In the genomic region with DNA sequence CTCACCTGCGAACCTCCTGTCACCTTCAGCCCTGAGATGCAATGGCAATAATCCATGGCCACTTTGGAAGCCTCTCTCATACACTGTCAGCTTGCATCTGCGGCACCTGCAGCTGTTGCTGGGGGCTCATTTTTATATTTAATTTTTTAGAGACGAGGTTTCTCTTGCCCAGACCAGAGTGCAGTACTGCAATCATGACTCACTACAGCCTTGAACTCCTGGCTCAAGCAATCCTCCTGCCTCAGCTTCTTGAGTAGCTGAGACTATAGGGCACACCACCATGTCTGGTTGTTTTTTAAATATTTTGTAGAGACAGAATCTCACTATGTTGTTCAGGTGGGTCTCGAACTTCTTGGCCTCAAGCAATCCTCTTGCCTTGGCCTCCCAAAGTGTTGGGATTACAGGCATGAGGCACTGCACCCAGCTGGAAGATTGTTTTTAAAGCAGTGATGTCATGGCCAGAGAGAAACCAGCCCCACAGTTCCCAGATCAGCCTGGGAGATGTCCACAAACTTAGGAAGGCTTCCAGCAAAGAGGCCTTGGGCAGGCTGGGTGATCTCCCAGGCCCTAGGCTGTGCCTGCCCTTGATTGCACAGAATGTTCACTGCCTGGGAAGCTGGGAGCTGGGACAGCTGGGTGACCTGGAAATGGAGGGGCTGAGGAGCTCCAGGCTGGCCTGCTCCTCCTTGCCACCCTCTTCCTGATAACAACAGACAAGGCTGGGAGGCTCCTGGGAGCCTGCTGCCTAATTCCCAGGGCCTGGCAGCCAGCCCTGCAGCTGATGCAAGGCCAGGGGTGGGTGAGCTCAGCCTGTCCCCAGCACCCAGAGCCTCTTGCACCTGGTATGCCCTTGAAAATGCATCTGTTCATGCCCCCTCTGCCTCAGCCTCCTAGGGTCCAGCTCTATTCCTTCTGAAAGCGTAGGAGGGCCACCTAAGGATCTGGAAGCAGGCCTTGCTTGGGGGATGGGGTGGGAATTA, we compare ENCODE assay signal across 10 cellular contexts. TPM values are rescaled to one million over a fixed set of nuclear protein-coding genes. Genes with fewer than 3 reads are reported as not detected.
DNase-seq lines count a peak whose midpoint lies in the region; ATAC-seq and TF ChIP-seq lines count a peak whose summit lies in the region.
"Had no signal": no experiment of that assay in that cellular context is flagged by ENCODE, and none has a peak within 500 bp of the region (broad histone marks: within the 10 kb centered on the region; RNA-seq: fewer than 3 reads in every experiment).

No MANE protein-coding gene starts in this region.

- no peak overlapping the region for H3K4me3 ChIP-seq in heart left ventricle

- no peak for TF ChIP-seq POLR2A in heart left ventricle (IDR thresholded peaks at IDR 0.05)

- H3K9me3 Mint-ChIP-seq in stimulated activated naive B cell treated with anti-CD40 and anti-IgM and Interleukin-4, amounts not matched to agents 10 μg/mL and 1 μg/mL and 100 μg/mL, for 72 hours = no peaks in the 10 kb centered on the region
- H3K9me3 Mint-ChIP-seq in activated CD8-positive, alpha-beta memory T cell treated with anti-CD3 and anti-CD28 coated beads, Interleukin-2, amount 10 ng/mL, durations not matched to agents 7 days and 5 days (ENCODE audit: low read depth) = no peaks in the 10 kb centered on the region
- H3K9me3 Mint-ChIP-seq: neural crest cell had no signal

- H3K36me3 Mint-ChIP-seq in stimulated activated naive B cell treated with anti-CD40 and anti-IgM and Interleukin-4, amounts not matched to agents 10 μg/mL and 1 μg/mL and 100 μg/mL, for 72 hours = no peaks in the 10 kb centered on the region
- no peaks in the 10 kb centered on the region for H3K36me3 Mint-ChIP-seq in activated CD8-positive, alpha-beta memory T cell treated with anti-CD3 and anti-CD28 coated beads, Interleukin-2, amount 10 ng/mL, durations not matched to agents 7 days and 5 days

- no peaks in the 10 kb centered on the region for H3K36me3 ChIP-seq in heart left ventricle

- H3K27ac ChIP-seq in RWPE1 (peak overlapping the region; percentile 93), heart left ventricle (peak overlapping the region; percentile 14 to 83 (median 70))

- H3K9me3 ChIP-seq in heart left ventricle = no peaks in the 10 kb centered on the region

- no peak overlapping the region for H3K4me3 Mint-ChIP-seq in stimulated activated naive B cell treated with anti-CD40 and anti-IgM and Interleukin-4, amounts not matched to agents 10 μg/mL and 1 μg/mL and 100 μg/mL, for 72 hours
- no peak overlapping the region for H3K4me3 Mint-ChIP-seq in activated CD8-positive, alpha-beta memory T cell treated with anti-CD3 and anti-CD28 coated beads, Interleukin-2, amount 10 ng/mL, durations not matched to agents 7 days and 5 days
- H3K4me3 Mint-ChIP-seq: neural crest cell had no signal

- WGBS in heart left ventricle, 4 donors = 90 to 95% (median 91%) methylated on average over 5 of the region's 5 CpGs

- CTCF ChIA-PET in RWPE1 (lab: Yijun Ruan, JAX) = no interaction called here
- CTCF ChIA-PET in activated CD8-positive, alpha-beta memory T cell treated with anti-CD3 and anti-CD28 coated beads, Interleukin-2, amount 10 ng/mL, durations not matched to agents 7 days and 5 days (lab: Charles Lee) = no interaction called here

- H3K27me3 Mint-ChIP-seq in stimulated activated naive B cell treated with anti-CD40 and anti-IgM and Interleukin-4, amounts not matched to agents 10 μg/mL and 1 μg/mL and 100 μg/mL, for 72 hours = no peaks in the 10 kb centered on the region
- no peaks in the 10 kb centered on the region for H3K27me3 Mint-ChIP-seq in activated CD8-positive, alpha-beta memory T cell treated with anti-CD3 and anti-CD28 coated beads, Interleukin-2, amount 10 ng/mL, durations not matched to agents 7 days and 5 days

- DNase-seq in ELR (ENCODE audit: low read depth) (peak; percentile 33), RWPE1 (ENCODE audit: low spot score) (peak; percentile 46), heart left ventricle (peak in 2 of 5 donors; percentile 62 to 76), cerebellar nuclear complex (lab: John Stamatoyannopoulos, UW) (no peak)
- DNase-seq in stimulated activated naive B cell treated with anti-CD40 and anti-IgM and Interleukin-4, amounts not matched to agents 10 μg/mL and 1 μg/mL and 100 μg/mL, for 72 hours = no peak
- no peak for DNase-seq in activated CD8-positive, alpha-beta memory T cell treated with anti-CD3 and anti-CD28 coated beads, Interleukin-2, amount 10 ng/mL, durations not matched to agents 7 days and 5 days
- DNase-seq: NCI-H146 had no signal

- POLR2A ChIA-PET in RWPE1 (lab: Yijun Ruan, JAX; ENCODE audit: low non-redundant PET) = interaction anchor here (1.4 kb wide), 1 partner anchor 93 kb away, joined by 5 read pairs; a partner anchor contains a TSS

- TF ChIP-seq CTCF in RWPE1 (conservative IDR thresholded peaks at IDR 0.05; ENCODE audit: low read depth) (no peak), heart left ventricle (IDR thresholded peaks at IDR 0.05) (no peak)

- ATAC-seq in heart left ventricle (peak; percentile 48 to 84 (median 76)), GM21529 (IDR thresholded peaks at IDR 0.05; ENCODE audit: unreplicated experiment) (no peak), HG03457 (IDR thresholded peaks at IDR 0.05; ENCODE audit: unreplicated experiment) (no peak)
- no peak for ATAC-seq in stimulated activated naive B cell treated with anti-CD40 and anti-IgM and Interleukin-4, amounts not matched to agents 10 μg/mL and 1 μg/mL and 100 μg/mL, for 72 hours (replicated peaks)
- ATAC-seq in activated CD8-positive, alpha-beta memory T cell treated with anti-CD3 and anti-CD28 coated beads, Interleukin-2, amount 10 ng/mL, durations not matched to agents 7 days and 5 days = no peak

- intact Hi-C loops in heart left ventricle (cut with DNase I) = loop anchor here in 2 of 10 donors (5.0 to 10.0 kb wide), 2 partner anchors 49 to 77 kb away; no protein-coding TSS in a partner anchor

- no peaks in the 10 kb centered on the region for H3K27me3 ChIP-seq in heart left ventricle

- H3K4me1 ChIP-seq in heart left ventricle = peaks cover 0 to 27% (median 10%) of the 10 kb centered on the region in 12 donors

- H3K4me1 Mint-ChIP-seq in stimulated activated naive B cell treated with anti-CD40 and anti-IgM and Interleukin-4, amounts not matched to agents 10 μg/mL and 1 μg/mL and 100 μg/mL, for 72 hours = no peaks in the 10 kb centered on the region
- H3K4me1 Mint-ChIP-seq in activated CD8-positive, alpha-beta memory T cell treated with anti-CD3 and anti-CD28 coated beads, Interleukin-2, amount 10 ng/mL, durations not matched to agents 7 days and 5 days = peaks cover 5% of the 10 kb centered on the region

- peak overlapping the region; percentile 20 for H3K27ac Mint-ChIP-seq in stimulated activated naive B cell treated with anti-CD40 and anti-IgM and Interleukin-4, amounts not matched to agents 10 μg/mL and 1 μg/mL and 100 μg/mL, for 72 hours
- no peak overlapping the region for H3K27ac Mint-ChIP-seq in activated CD8-positive, alpha-beta memory T cell treated with anti-CD3 and anti-CD28 coated beads, Interleukin-2, amount 10 ng/mL, durations not matched to agents 7 days and 5 days

RNA-seq across cellular contexts. Expression of a gene that starts 27.1 kb away (rescaled TPM):
- total RNA-seq in heart left ventricle = not detected
- polyA plus RNA-seq in heart left ventricle = not detected
- under 1 TPM; 0.52 to 0.82 TPM for total RNA-seq in activated CD8-positive, alpha-beta memory T cell treated with anti-CD3 and anti-CD28 coated beads, Interleukin-2, amount 10 ng/mL, durations not matched to agents 7 days and 5 days

RNA-seq across cellular contexts. Expression of a gene that starts 35.4 kb away (rescaled TPM):
- 10 to 100 TPM in 3 of 9 donors, 1 to 10 TPM in 6; 2.8 to 91.6 (median 4.5) TPM for total RNA-seq in heart left ventricle
- polyA plus RNA-seq in heart left ventricle = 10 to 100 TPM in 1 of 2 donors, 1 to 10 TPM in 1; 2.9 to 15.6 TPM
- 100 to 1,000 TPM; 204 to 211 TPM for total RNA-seq in activated CD8-positive, alpha-beta memory T cell treated with anti-CD3 and anti-CD28 coated beads, Interleukin-2, amount 10 ng/mL, durations not matched to agents 7 days and 5 days

Comparison
In these comparisons a context has a peak if more than half of its experiments do, and no peak if none do; other contexts are left out.
1. DNase-seq: peak in ELR (single experiment) and RWPE1 (single experiment); none in stimulated activated naive B cell treated with anti-CD40 and anti-IgM and Interleukin-4, amounts not matched to agents 10 μg/mL and 1 μg/mL and 100 μg/mL, for 72 hours (single experiment), activated CD8-positive, alpha-beta memory T cell treated with anti-CD3 and anti-CD28 coated beads, Interleukin-2, amount 10 ng/mL, durations not matched to agents 7 days and 5 days (single experiment) and cerebellar nuclear complex (0 of 2).
2. ATAC-seq: peak in heart left ventricle (4 of 4); none in stimulated activated naive B cell treated with anti-CD40 and anti-IgM and Interleukin-4, amounts not matched to agents 10 μg/mL and 1 μg/mL and 100 μg/mL, for 72 hours (0 of 2), GM21529 (single experiment), activated CD8-positive, alpha-beta memory T cell treated with anti-CD3 and anti-CD28 coated beads, Interleukin-2, amount 10 ng/mL, durations not matched to agents 7 days and 5 days (single experiment) and HG03457 (single experiment).